Comparison of ENCODE assay signal across 7 cellular contexts in the genomic region with DNA sequence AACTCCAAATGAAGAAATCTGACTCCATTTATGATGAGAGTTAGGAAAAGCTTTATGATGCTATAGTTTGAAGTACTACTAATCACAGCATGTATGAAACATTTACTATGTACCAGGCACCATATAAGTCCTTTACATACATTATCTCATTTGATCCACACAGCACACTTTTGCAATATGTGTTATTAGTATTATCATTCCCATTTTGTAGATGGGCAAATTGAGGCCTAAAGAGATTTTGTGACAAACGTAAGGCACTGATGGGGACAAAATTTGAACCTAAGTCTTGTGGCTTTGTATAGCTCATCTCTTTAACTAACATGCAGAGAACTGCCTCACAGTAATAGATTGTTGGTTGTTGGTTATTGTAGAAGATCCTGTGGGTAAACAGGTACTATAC.
"Had no signal": no experiment of that assay in that cellular context is flagged by ENCODE, and none has a peak within 500 bp of the region (broad histone marks: within the 10 kb centered on the region; RNA-seq: fewer than 3 reads in every experiment).

No MANE protein-coding gene starts in this region.

- FAIRE-seq: H54, HTR-8/SVneo had no signal

- H3K4me3 Mint-ChIP-seq: H9, IgD-negative memory B cell had no signal

- DNase-seq: GM23248, H9, HCEC 1CT, KG1 had no signal

- H3K27ac ChIP-seq: GM23248 had no signal

- H3K4me3 ChIP-seq: GM23248 had no signal

- H3K9ac ChIP-seq: GM23248 had no signal

- H3K27ac Mint-ChIP-seq: H9, IgD-negative memory B cell had no signal

- H2AFZ ChIP-seq: GM23248 had no signal
